ENCODE assay signal across 8 cellular contexts in the genomic region with DNA sequence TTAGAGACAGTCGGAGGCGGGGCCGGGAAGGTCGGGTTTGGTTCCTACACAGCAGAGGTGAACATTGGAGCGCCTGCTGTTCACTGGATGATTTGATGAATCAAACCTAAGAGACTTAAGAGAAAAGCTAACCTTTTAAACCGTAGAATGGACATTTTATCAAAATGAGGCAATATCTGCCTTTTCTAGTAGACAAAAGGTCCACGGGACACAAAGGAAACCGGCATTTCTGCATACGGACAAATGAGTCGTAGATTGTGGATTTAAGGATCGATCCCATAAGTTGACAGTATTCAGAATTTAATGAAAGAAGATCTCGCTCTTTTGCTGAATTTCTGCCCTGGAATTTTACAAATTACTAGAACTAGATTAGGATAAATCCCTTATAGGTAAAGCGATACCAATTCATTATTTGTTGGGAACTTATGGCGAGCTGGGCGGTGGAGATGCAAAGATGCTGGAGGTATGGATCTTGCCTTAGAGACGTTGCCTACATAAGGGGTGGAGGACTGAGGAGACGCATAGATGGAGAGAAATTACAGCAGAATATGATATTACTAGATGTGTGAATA. TPM values are rescaled to one million over a fixed set of nuclear protein-coding genes. Genes with fewer than 3 reads are reported as not detected.
DNase-seq lines count a peak whose midpoint lies in the region; ATAC-seq and TF ChIP-seq lines count a peak whose summit lies in the region.

No MANE protein-coding gene starts in this region.

- H2BK5ac ChIP-seq in neuronal stem cell (ENCODE audit: low read length), result no peak overlapping the region

- H3K36me3 ChIP-seq in endocrine pancreas (ENCODE audit: control insufficient read depth, insufficient read depth, low read length) (no peaks in the 10 kb centered on the region), neuronal stem cell (replicated peaks in 1 of 2; ENCODE audit: control insufficient read depth in 2 of 2, insufficient read depth in 2 of 2, low read length in 2 of 2) (peaks cover 8 to 44% of the 10 kb centered on the region in 2 donors)

- H3K4me1 Mint-ChIP-seq in Calu3 (ENCODE audit: low read depth, unreplicated experiment), result no peaks in the 10 kb centered on the region

- no peak overlapping the region for H2BK15ac ChIP-seq in neuronal stem cell (ENCODE audit: low read length)

- TSS peak; percentile 84 for BruUV-seq in Calu3 (replicated peaks; lab: Mats Ljungman, UMichigan)

- H3K4me1 ChIP-seq in endocrine pancreas (ENCODE audit: control insufficient read depth, insufficient read depth, low read length), result peaks cover 11% of the 10 kb centered on the region
- H3K4me1 ChIP-seq in neuronal stem cell (ENCODE audit: control insufficient read depth in 2 of 2, insufficient read depth in 1 of 2, low read depth in 1 of 2, low read length in 2 of 2), result peaks cover 5 to 10% of the 10 kb centered on the region in 2 donors

- no peak for ATAC-seq in HG03196 (IDR thresholded peaks at IDR 0.05; ENCODE audit: unreplicated experiment)
- no peak for ATAC-seq in GM19035 (IDR thresholded peaks at IDR 0.05; ENCODE audit: unreplicated experiment)

- no peaks in the 10 kb centered on the region for H3K9me3 Mint-ChIP-seq in Calu3 (ENCODE audit: low read depth, unreplicated experiment)

- H3K27ac ChIP-seq in neuronal stem cell (replicated peaks; ENCODE audit: low read length), result peak overlapping the region; percentile 62

- peak overlapping the region; percentile 98 for H3K4me3 ChIP-seq in endocrine pancreas (ENCODE audit: control insufficient read depth, insufficient read depth, low read length)
- peak overlapping the region; percentile 82 to 100 for H3K4me3 ChIP-seq in neuronal stem cell (ENCODE audit: low read length in 2 of 2)

- H3K27me3 ChIP-seq in endocrine pancreas (ENCODE audit: control insufficient read depth, insufficient read depth, low read length), result no peaks in the 10 kb centered on the region
- H3K27me3 ChIP-seq in neuronal stem cell (ENCODE audit: control insufficient read depth in 3 of 3, insufficient read depth in 3 of 3, low read depth in 1 of 3, low read length in 3 of 3), result no peaks in the 10 kb centered on the region

- peak overlapping the region; percentile 93 for H3K4me3 Mint-ChIP-seq in Calu3 (ENCODE audit: low read depth, unreplicated experiment)

- H3K9ac ChIP-seq in endocrine pancreas (ENCODE audit: control insufficient read depth, insufficient read depth, low read length), result peak overlapping the region; percentile 99
- peak overlapping the region; percentile 38 for H3K9ac ChIP-seq in neuronal stem cell (ENCODE audit: low read depth, low read length, poor library complexity)

- CTCF ChIA-PET in Calu3 (lab: Charles Lee), result interaction anchor here (0.6 to 1.0 kb wide), 3 partner anchors 106 to 217 kb away, joined by 3 to 4 read pairs (median 3); no protein-coding TSS in a partner anchor

- no peak overlapping the region for H2AK5ac ChIP-seq in neuronal stem cell (ENCODE audit: low read depth, low read length)

- H3K79me1 ChIP-seq in neuronal stem cell (ENCODE audit: low read depth, low read length), result peaks cover 4% of the 10 kb centered on the region

- H4K8ac ChIP-seq in neuronal stem cell (ENCODE audit: low read depth, low read length), result no peak overlapping the region

- H2BK12ac ChIP-seq in neuronal stem cell (ENCODE audit: low read length), result no peak overlapping the region

- H3K36me3 Mint-ChIP-seq in Calu3 (ENCODE audit: insufficient read depth, unreplicated experiment), result peaks cover 35% of the 10 kb centered on the region

- DNase-seq in Calu3 (no peak), NCI-H748 (lab: John Stamatoyannopoulos, UW; ENCODE audit: unreplicated experiment) (peak; percentile 50), neuronal stem cell (ENCODE audit: low spot score) (no peak), DMS79 treated with DMSO at 0.1 percent for 48 hours (lab: John Stamatoyannopoulos, UW) (no peak), GM19240 (ENCODE audit: insufficient read length, low spot score) (no peak)

- H2AFZ ChIP-seq in neuronal stem cell (ENCODE audit: low read length), result peak overlapping the region; percentile 88

- H2BK120ac ChIP-seq in neuronal stem cell (ENCODE audit: low read depth, low read length), result no peak overlapping the region

- H3K18ac ChIP-seq in neuronal stem cell (ENCODE audit: low read length), result peak overlapping the region; percentile 52

- H3K23ac ChIP-seq in neuronal stem cell (ENCODE audit: low read depth, low read length, poor library complexity), result no peak overlapping the region

- peak overlapping the region; percentile 70 for H3K4me2 ChIP-seq in neuronal stem cell (ENCODE audit: insufficient read depth, low read length, poor library complexity, severe bottlenecking)

- no peak overlapping the region for H3K4ac ChIP-seq in neuronal stem cell (ENCODE audit: low read length)

- no peak overlapping the region for H4K91ac ChIP-seq in neuronal stem cell (ENCODE audit: low read depth, low read length, poor library complexity)

- H3K14ac ChIP-seq in neuronal stem cell (ENCODE audit: low read length), result no peak overlapping the region

- WGBS in neuronal stem cell (ENCODE audit: extremely low coverage in 2 of 2, insufficient read length in 2 of 2, insufficient replicate concordance in 1 of 2), 2 donors, result no CpG with 5 or more reads among the region's 17 CpGs

- no peaks in the 10 kb centered on the region for H3K9me3 ChIP-seq in endocrine pancreas (ENCODE audit: control insufficient read depth, low read length)
- H3K9me3 ChIP-seq in neuronal stem cell (replicated peaks in 1 of 2; ENCODE audit: control insufficient read depth in 2 of 2, insufficient read depth in 1 of 2, low read depth in 1 of 2, low read length in 2 of 2), result peaks cover 0 to 5% of the 10 kb centered on the region in 2 donors

- intact Hi-C loops in Calu3 (cut with micrococcal nuclease; ENCODE audit: unreplicated experiment), result loop anchor here (2.0 to 10.0 kb wide), 2 partner anchors 110 to 184 kb away; no protein-coding TSS in a partner anchor

- peak overlapping the region; percentile 100 for H3K27ac Mint-ChIP-seq in Calu3 (ENCODE audit: unreplicated experiment)

- H3K27me3 Mint-ChIP-seq in Calu3 (ENCODE audit: unreplicated experiment), result no peaks in the 10 kb centered on the region

- no peak for TF ChIP-seq CTCF in Calu3 (IDR thresholded peaks at IDR 0.05; ENCODE audit: unreplicated experiment)

RNA-seq across cellular contexts. Expression of a gene that starts 0.4 kb away (rescaled TPM):
- 14.3 and 15.8 TPM in 2 replicates for total RNA-seq in Calu3 (2022)
- 23.7 TPM for polyA plus RNA-seq in neuronal stem cell (2013, experiment 1 of 2)
- 23.5 TPM for polyA plus RNA-seq in neuronal stem cell (2013, experiment 2 of 2)

RNA-seq across cellular contexts. Expression of a gene that starts 0.8 kb away (rescaled TPM):
- not detected in 2 replicates for total RNA-seq in Calu3 (2022)
- 6.5 TPM for polyA plus RNA-seq in neuronal stem cell (2013, experiment 1 of 2)
- 7.3 TPM for polyA plus RNA-seq in neuronal stem cell (2013, experiment 2 of 2)

RNA-seq across cellular contexts. Expression of a gene that starts 27.7 kb away (rescaled TPM):
- 53.4 and 53.6 TPM in 2 replicates for total RNA-seq in Calu3 (2022)
- 231 TPM for polyA plus RNA-seq in neuronal stem cell (2013, experiment 1 of 2)
- polyA plus RNA-seq in neuronal stem cell (2013, experiment 2 of 2), result 242 TPM

RNA-seq across cellular contexts. Expression of a gene that starts 52.4 kb away (rescaled TPM):
- total RNA-seq in Calu3 (2022), result 50.4 and 63.9 TPM in 2 replicates
- 109 TPM for polyA plus RNA-seq in neuronal stem cell (2013, experiment 1 of 2)
- 108 TPM for polyA plus RNA-seq in neuronal stem cell (2013, experiment 2 of 2)
